In genomic region chr3:119352863-119353527, GRCh38 we compare ENCODE assay signal across 8 cellular contexts. TPM values are rescaled to one million over a fixed set of nuclear protein-coding genes. Genes with fewer than 3 reads are reported as not detected.
A peak's percentile ranks its signal among the peaks of the same experiment; 100 is the strongest.
DNase-seq lines count a peak whose midpoint lies in the region; FAIRE-seq lines count a peak whose summit lies in the region.

No MANE protein-coding gene starts in this region.

- no peak for FAIRE-seq in HTR-8/SVneo (lab: Jason Lieb, UNC)

- peak overlapping the region; percentile 14 for H3K4me3 Mint-ChIP-seq in activated CD4-positive, alpha-beta T cell treated with anti-CD3 and anti-CD28 coated beads, Interleukin-2, amount 10 ng/mL, durations not matched to agents 24 days and 14 days
- no peak overlapping the region for H3K4me3 Mint-ChIP-seq in activated naive CD8-positive, alpha-beta T cell treated with anti-CD3 and anti-CD28 coated beads for 36 hours

- H3K27me3 Mint-ChIP-seq in activated CD4-positive, alpha-beta T cell treated with anti-CD3 and anti-CD28 coated beads, Interleukin-2, amount 10 ng/mL, durations not matched to agents 24 days and 14 days, result peaks cover 5% of the 10 kb centered on the region
- no peaks in the 10 kb centered on the region for H3K27me3 Mint-ChIP-seq in activated naive CD8-positive, alpha-beta T cell treated with anti-CD3 and anti-CD28 coated beads for 36 hours

- H3K9me3 Mint-ChIP-seq in activated CD4-positive, alpha-beta T cell treated with anti-CD3 and anti-CD28 coated beads, Interleukin-2, amount 10 ng/mL, durations not matched to agents 24 days and 14 days, result no peaks in the 10 kb centered on the region
- H3K9me3 Mint-ChIP-seq in activated naive CD8-positive, alpha-beta T cell treated with anti-CD3 and anti-CD28 coated beads for 36 hours, result no peaks in the 10 kb centered on the region

- intact Hi-C loops in activated CD4-positive, alpha-beta T cell treated with anti-CD3 and anti-CD28 coated beads, Interleukin-2, amount 10 ng/mL, durations not matched to agents 24 days and 14 days (cut with micrococcal nuclease), result loop anchor here (1.0 to 2.0 kb wide), 3 partner anchors 30 to 78 kb away; partner anchors contain the start of gene ARHGAP31

- H3K27ac Mint-ChIP-seq in activated CD4-positive, alpha-beta T cell treated with anti-CD3 and anti-CD28 coated beads, Interleukin-2, amount 10 ng/mL, durations not matched to agents 24 days and 14 days, result no peak overlapping the region
- H3K27ac Mint-ChIP-seq in activated naive CD8-positive, alpha-beta T cell treated with anti-CD3 and anti-CD28 coated beads for 36 hours, result peak overlapping the region; percentile 49

- DNase-seq in activated CD4-positive, alpha-beta T cell treated with anti-CD3 and anti-CD28 coated beads, Interleukin-2, amount 10 ng/mL, durations not matched to agents 24 days and 14 days, result peak; percentile 60
- DNase-seq in activated CD4-positive, alpha-beta T cell treated with anti-CD3 and anti-CD28 coated beads, Interleukin-2, amount 50 U/mL, for 4 hours, result no peak
- peak; percentile 15 for DNase-seq in HTR-8/SVneo (ENCODE audit: insufficient read length, low spot score)
- DNase-seq in activated naive CD8-positive, alpha-beta T cell treated with anti-CD3 and anti-CD28 coated beads for 36 hours, result no peak
- peak; percentile 29 for DNase-seq in kidney tubule cell (ENCODE audit: low spot score)
- no peak for DNase-seq in NCI-H2171 treated with DMSO at 0.1 percent for 48 hours (lab: John Stamatoyannopoulos, UW)
- DNase-seq in islet precursor cell, result no peak
- DNase-seq in NCI-H1930 (lab: John Stamatoyannopoulos, UW), result no peak

- peaks cover 22% of the 10 kb centered on the region for H3K4me1 Mint-ChIP-seq in activated CD4-positive, alpha-beta T cell treated with anti-CD3 and anti-CD28 coated beads, Interleukin-2, amount 10 ng/mL, durations not matched to agents 24 days and 14 days
- H3K4me1 Mint-ChIP-seq in activated naive CD8-positive, alpha-beta T cell treated with anti-CD3 and anti-CD28 coated beads for 36 hours, result peaks cover 26% of the 10 kb centered on the region

- H3K36me3 Mint-ChIP-seq in activated CD4-positive, alpha-beta T cell treated with anti-CD3 and anti-CD28 coated beads, Interleukin-2, amount 10 ng/mL, durations not matched to agents 24 days and 14 days (ENCODE audit: low read depth), result no peaks in the 10 kb centered on the region
- no peaks in the 10 kb centered on the region for H3K36me3 Mint-ChIP-seq in activated naive CD8-positive, alpha-beta T cell treated with anti-CD3 and anti-CD28 coated beads for 36 hours

RNA-seq across cellular contexts. Expression of gene ARHGAP31, which starts 58.8 kb away (rescaled TPM):
- 9.5 and 11.0 TPM in 2 replicates for total RNA-seq in activated CD4-positive, alpha-beta T cell treated with anti-CD3 and anti-CD28 coated beads, Interleukin-2, amount 10 ng/mL, durations not matched to agents 24 days and 14 days
- total RNA-seq in activated naive CD8-positive, alpha-beta T cell treated with anti-CD3 and anti-CD28 coated beads for 36 hours, result 1 to 10 TPM; 8.9 to 9.7 TPM

Comparison
In these comparisons a context has a peak if more than half of its experiments do, and no peak if none do; other contexts are left out.
1. DNase-seq: peak in activated CD4-positive, alpha-beta T cell treated with anti-CD3 and anti-CD28 coated beads, Interleukin-2, amount 10 ng/mL, durations not matched to agents 24 days and 14 days (single experiment), HTR-8/SVneo (single experiment) and kidney tubule cell (single experiment); none in activated CD4-positive, alpha-beta T cell treated with anti-CD3 and anti-CD28 coated beads, Interleukin-2, amount 50 U/mL, for 4 hours (0 of 2), activated naive CD8-positive, alpha-beta T cell treated with anti-CD3 and anti-CD28 coated beads for 36 hours (single experiment), NCI-H2171 treated with DMSO at 0.1 percent for 48 hours (single experiment), islet precursor cell (single experiment) and NCI-H1930 (0 of 2).